In genomic region chr15:29410342-29410741, GRCh38 we compare ENCODE assay signal across 19 cellular contexts.
DNase-seq lines count a peak whose midpoint lies in the region; ATAC-seq and TF ChIP-seq lines count a peak whose summit lies in the region.
"Had no signal": no experiment of that assay in that cellular context is flagged by ENCODE, and none has a peak within 500 bp of the region (broad histone marks: within the 10 kb centered on the region; RNA-seq: fewer than 3 reads in every experiment).

No MANE protein-coding gene starts in this region.

- no peak overlapping the region for H3K27ac Mint-ChIP-seq in natural killer cell treated with Interleukin-12 subunit alpha and Interleukin-12 subunit beta and Interleukin-15 and Interleukin-18, amount 100 ng/mL, for 72 hours
- H3K27ac Mint-ChIP-seq in natural killer cell (no peak overlapping the region), WTC11 (peak overlapping the region; percentile 52), mesothelial cell of epicardium (peak overlapping the region; percentile 26)
- H3K27ac Mint-ChIP-seq in stimulated activated effector memory CD8-positive, alpha-beta T cell treated with anti-CD3 and anti-CD28 coated beads, Interleukin-12 subunit alpha, Interleukin-12 subunit beta, amount 100 ng/mL, for 72 hours = no peak overlapping the region
- H3K27ac Mint-ChIP-seq: HFFc6, IgD-negative memory B cell had no signal

- H3K36me3 ChIP-seq in MG63 = no peaks in the 10 kb centered on the region

- intact Hi-C loops in natural killer cell (cut with micrococcal nuclease) = no loop called here

- peaks cover 24 to 51% of the 10 kb centered on the region in 2 donors for H3K27me3 Mint-ChIP-seq in natural killer cell treated with Interleukin-12 subunit alpha and Interleukin-12 subunit beta and Interleukin-15 and Interleukin-18, amount 100 ng/mL, for 72 hours
- peaks cover 13 to 21% of the 10 kb centered on the region in 2 donors for H3K27me3 Mint-ChIP-seq in natural killer cell (ENCODE audit: low read depth in 2 of 2)
- H3K27me3 Mint-ChIP-seq in WTC11 (ENCODE audit: low read depth) = peaks cover 6% of the 10 kb centered on the region
- peaks cover 6% of the 10 kb centered on the region for H3K27me3 Mint-ChIP-seq in mesothelial cell of epicardium (ENCODE audit: low read depth)
- H3K27me3 Mint-ChIP-seq: IgD-negative memory B cell had no signal

- no peak overlapping the region for H3K4me3 Mint-ChIP-seq in natural killer cell treated with Interleukin-12 subunit alpha and Interleukin-12 subunit beta and Interleukin-15 and Interleukin-18, amount 100 ng/mL, for 72 hours
- no peak overlapping the region for H3K4me3 Mint-ChIP-seq in natural killer cell
- no peak overlapping the region for H3K4me3 Mint-ChIP-seq in WTC11
- no peak overlapping the region for H3K4me3 Mint-ChIP-seq in mesothelial cell of epicardium
- no peak overlapping the region for H3K4me3 Mint-ChIP-seq in stimulated activated effector memory CD8-positive, alpha-beta T cell treated with anti-CD3 and anti-CD28 coated beads, Interleukin-12 subunit alpha, Interleukin-12 subunit beta, amount 100 ng/mL, for 72 hours
- H3K4me3 Mint-ChIP-seq: HFFc6, IgD-negative memory B cell had no signal

- DNase-seq in natural killer cell treated with Interleukin-12 subunit alpha and Interleukin-12 subunit beta and Interleukin-15 and Interleukin-18, amount 100 ng/mL, for 72 hours (ENCODE audit: low spot score) = no peak
- DNase-seq in natural killer cell = no peak
- DNase-seq in WTC11 (ENCODE audit: low spot score) = peak; percentile 36
- no peak for DNase-seq in mesothelial cell of epicardium (ENCODE audit: low spot score in 2 of 2, unreplicated experiment in 2 of 2)
- no peak for DNase-seq in NCI-H226
- DNase-seq in stimulated activated effector memory CD8-positive, alpha-beta T cell treated with anti-CD3 and anti-CD28 coated beads, Interleukin-12 subunit alpha, Interleukin-12 subunit beta, amount 100 ng/mL, for 72 hours (ENCODE audit: low spot score in 2 of 2) = no peak
- DNase-seq in MG63 = no peak
- DNase-seq: 8988T; C1 segment of cervical spinal cord; HFFc6; NCI-H146; NCI-H2081 treated with DMSO at 0.1 percent for 48 hours; NCI-H524 treated with DMSO at 0.1 percent for 48 hours; NK-92 treated with Interleukin-12 subunit alpha and Interleukin-12 subunit beta, amount 100 ng/mL, for 24 hours; OCI-M1 had no signal

- TF ChIP-seq CTCF in natural killer cell (IDR thresholded peaks at IDR 0.05) = no peak
- TF ChIP-seq CTCF in WTC11 (IDR thresholded peaks at IDR 0.05) = no peak
- no peak for TF ChIP-seq CTCF in mesothelial cell of epicardium (IDR thresholded peaks at IDR 0.05; ENCODE audit: unreplicated experiment)

- ATAC-seq in natural killer cell treated with Interleukin-12 subunit alpha and Interleukin-12 subunit beta and Interleukin-15 and Interleukin-18, amount 100 ng/mL, for 72 hours = peak; percentile 31 to 53
- ATAC-seq in natural killer cell (no peak), WTC11 (peak; percentile 95), HG03095 (IDR thresholded peaks at IDR 0.05; ENCODE audit: unreplicated experiment) (no peak)
- ATAC-seq in stimulated activated effector memory CD8-positive, alpha-beta T cell treated with anti-CD3 and anti-CD28 coated beads, Interleukin-12 subunit alpha, Interleukin-12 subunit beta, amount 100 ng/mL, for 72 hours = no peak
- ATAC-seq: GM12878 had no signal

- no peak overlapping the region for H3K4me3 ChIP-seq in MG63
- H3K4me3 ChIP-seq: GM12878, SK-N-MC had no signal

- POLR2A ChIA-PET in WTC11 (lab: Charles Lee) = no interaction called here

- H3K27me3 ChIP-seq in MG63 = no peaks in the 10 kb centered on the region

- H3K9me3 Mint-ChIP-seq in natural killer cell treated with Interleukin-12 subunit alpha and Interleukin-12 subunit beta and Interleukin-15 and Interleukin-18, amount 100 ng/mL, for 72 hours = no peaks in the 10 kb centered on the region
- H3K9me3 Mint-ChIP-seq in natural killer cell = no peaks in the 10 kb centered on the region
- H3K9me3 Mint-ChIP-seq in WTC11 = no peaks in the 10 kb centered on the region
- H3K9me3 Mint-ChIP-seq in mesothelial cell of epicardium = no peaks in the 10 kb centered on the region
- no peaks in the 10 kb centered on the region for H3K9me3 Mint-ChIP-seq in stimulated activated effector memory CD8-positive, alpha-beta T cell treated with anti-CD3 and anti-CD28 coated beads, Interleukin-12 subunit alpha, Interleukin-12 subunit beta, amount 100 ng/mL, for 72 hours

- H3K4me1 Mint-ChIP-seq in natural killer cell treated with Interleukin-12 subunit alpha and Interleukin-12 subunit beta and Interleukin-15 and Interleukin-18, amount 100 ng/mL, for 72 hours (ENCODE audit: low read depth in 2 of 2) = no peaks in the 10 kb centered on the region
- H3K4me1 Mint-ChIP-seq in natural killer cell = no peaks in the 10 kb centered on the region
- peaks cover 22% of the 10 kb centered on the region for H3K4me1 Mint-ChIP-seq in WTC11
- H3K4me1 Mint-ChIP-seq in mesothelial cell of epicardium = peaks cover 5% of the 10 kb centered on the region
- H3K4me1 Mint-ChIP-seq in stimulated activated effector memory CD8-positive, alpha-beta T cell treated with anti-CD3 and anti-CD28 coated beads, Interleukin-12 subunit alpha, Interleukin-12 subunit beta, amount 100 ng/mL, for 72 hours = no peaks in the 10 kb centered on the region
- H3K4me1 Mint-ChIP-seq: IgD-negative memory B cell had no signal

- CTCF ChIA-PET in WTC11 (lab: Charles Lee) = interaction anchor here (0.7 to 2.1 kb wide), 3 partner anchors 8 to 270 kb away, joined by 3 to 13 read pairs (median 3); no protein-coding TSS in a partner anchor

- H3K9me3 ChIP-seq in MG63 = no peaks in the 10 kb centered on the region

- H3K36me3 Mint-ChIP-seq in natural killer cell treated with Interleukin-12 subunit alpha and Interleukin-12 subunit beta and Interleukin-15 and Interleukin-18, amount 100 ng/mL, for 72 hours = no peaks in the 10 kb centered on the region
- no peaks in the 10 kb centered on the region for H3K36me3 Mint-ChIP-seq in natural killer cell
- H3K36me3 Mint-ChIP-seq in WTC11 = no peaks in the 10 kb centered on the region
- H3K36me3 Mint-ChIP-seq in mesothelial cell of epicardium = no peaks in the 10 kb centered on the region
- H3K36me3 Mint-ChIP-seq in stimulated activated effector memory CD8-positive, alpha-beta T cell treated with anti-CD3 and anti-CD28 coated beads, Interleukin-12 subunit alpha, Interleukin-12 subunit beta, amount 100 ng/mL, for 72 hours = no peaks in the 10 kb centered on the region
- H3K36me3 Mint-ChIP-seq: IgD-negative memory B cell had no signal

TF ChIP-seq in WTC11, 78 proteins besides CTCF, POLR2A, EP300 and RAD21:
- TF ChIP-seq RORB (CRISPR knock-in tag; IDR thresholded peaks at IDR 0.05) = no peak
- peak; percentile 32; the same call in 1 of the 2 replicates for TF ChIP-seq ZNF263 (CRISPR knock-in tag; IDR thresholded peaks at IDR 0.05; ENCODE audit: low read depth)

Comparison
In these comparisons a context has a peak if more than half of its experiments do, and no peak if none do; other contexts are left out.
1. ATAC-seq: peak in natural killer cell treated with Interleukin-12 subunit alpha and Interleukin-12 subunit beta and Interleukin-15 and Interleukin-18, amount 100 ng/mL, for 72 hours (2 of 2) and WTC11 (single experiment); none in natural killer cell (0 of 3), stimulated activated effector memory CD8-positive, alpha-beta T cell treated with anti-CD3 and anti-CD28 coated beads, Interleukin-12 subunit alpha, Interleukin-12 subunit beta, amount 100 ng/mL, for 72 hours (single experiment) and HG03095 (single experiment).
2. H3K27ac Mint-ChIP-seq: peak in WTC11 (single experiment) and mesothelial cell of epicardium (single experiment); none in natural killer cell treated with Interleukin-12 subunit alpha and Interleukin-12 subunit beta and Interleukin-15 and Interleukin-18, amount 100 ng/mL, for 72 hours (0 of 2), natural killer cell (0 of 2) and stimulated activated effector memory CD8-positive, alpha-beta T cell treated with anti-CD3 and anti-CD28 coated beads, Interleukin-12 subunit alpha, Interleukin-12 subunit beta, amount 100 ng/mL, for 72 hours (single experiment).